ENCODE assay signal across 2 cellular contexts in genomic region chr22:23984430-23984829, GRCh38.
TF ChIP-seq lines count a peak whose summit lies in the region.

No MANE protein-coding gene starts in this region.

TF ChIP-seq in GM23338, 12 proteins besides CTCF, POLR2A, EP300 and RAD21 (continued from another document):
- TF ChIP-seq ZNF462 (CRISPR knock-in tag; IDR thresholded peaks at IDR 0.05): no peak

TF ChIP-seq in SK-N-SH treated with all-trans-retinoic acid at 6 μM for 48 hours, 23 proteins besides CTCF, POLR2A, EP300 and RAD21 (continued from another document):
- no peak for TF ChIP-seq ZNF70 (CRISPR knock-in tag; IDR thresholded peaks at IDR 0.05)
